In the genomic region with DNA sequence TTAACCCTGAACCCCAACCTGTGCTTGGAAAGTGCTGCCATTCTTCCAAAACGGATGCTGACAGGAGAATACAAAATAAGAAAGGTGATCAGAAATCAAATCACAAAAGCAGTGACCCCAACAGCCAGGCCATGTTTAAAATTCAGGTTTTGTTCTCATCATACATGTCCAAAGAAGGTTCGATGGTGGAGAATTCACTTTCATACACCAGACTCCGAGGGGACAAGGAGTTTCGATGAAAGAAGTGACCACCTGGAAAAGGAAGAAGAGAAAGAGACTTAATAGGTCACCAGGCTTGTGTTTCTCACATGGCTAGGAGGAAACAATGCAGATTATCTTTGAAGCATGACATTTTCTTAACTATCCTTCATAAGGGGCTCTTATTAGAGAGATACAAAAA, we compare ENCODE assay signal across 8 cellular contexts.
"Had no signal": no experiment of that assay in that cellular context is flagged by ENCODE, and none has a peak within 500 bp of the region (broad histone marks: within the 10 kb centered on the region; RNA-seq: fewer than 3 reads in every experiment).

No MANE protein-coding gene starts in this region.

- H3K9me3 ChIP-seq: HAP-1 had no signal

- H3K36me3 Mint-ChIP-seq: IgD-negative memory B cell had no signal

- H2AFZ ChIP-seq: GM23248 had no signal

- H3K4me3 Mint-ChIP-seq: HFFc6 had no signal

- H3K9me3 Mint-ChIP-seq: HFFc6 had no signal

- H3K27ac ChIP-seq: GM23248, HL-60 had no signal

- H3K4me3 ChIP-seq: GM23248, HAP-1 had no signal

- DNase-seq: GM23248, GOT3, H7, HFFc6, KG1 had no signal

- H3K27ac Mint-ChIP-seq: HFFc6, IgD-negative memory B cell had no signal

- H3K9ac ChIP-seq: GM23248 had no signal

- H3K36me3 ChIP-seq: HAP-1 had no signal

- H3K4me1 ChIP-seq: HAP-1 had no signal
